In genomic region chr9:104993291-104993963, GRCh38 we compare ENCODE assay signal across 1 cellular context.
TF ChIP-seq lines count a peak whose summit lies in the region.

No MANE protein-coding gene starts in this region.

TF ChIP-seq in K562, 482 proteins besides CTCF, POLR2A, EP300 and RAD21 (continued from another document and continues in another):
- TF ChIP-seq NELFE (IDR thresholded peaks at IDR 0.05; ENCODE audit: insufficient read depth, insufficient read length): no peak
- peak; percentile 19; the same call in 1 of the 2 replicates for TF ChIP-seq TCF3 (CRISPR knock-in tag; IDR thresholded peaks at IDR 0.05)
- TF ChIP-seq ZNF316 (IDR thresholded peaks at IDR 0.05): peak; percentile 58
- TF ChIP-seq MITF (IDR thresholded peaks at IDR 0.05): peak; percentile 20; the same call in 1 of the 2 replicates
- TF ChIP-seq ZNF695 (CRISPR knock-in tag; IDR thresholded peaks at IDR 0.05): no peak
- TF ChIP-seq, protein P1, sequence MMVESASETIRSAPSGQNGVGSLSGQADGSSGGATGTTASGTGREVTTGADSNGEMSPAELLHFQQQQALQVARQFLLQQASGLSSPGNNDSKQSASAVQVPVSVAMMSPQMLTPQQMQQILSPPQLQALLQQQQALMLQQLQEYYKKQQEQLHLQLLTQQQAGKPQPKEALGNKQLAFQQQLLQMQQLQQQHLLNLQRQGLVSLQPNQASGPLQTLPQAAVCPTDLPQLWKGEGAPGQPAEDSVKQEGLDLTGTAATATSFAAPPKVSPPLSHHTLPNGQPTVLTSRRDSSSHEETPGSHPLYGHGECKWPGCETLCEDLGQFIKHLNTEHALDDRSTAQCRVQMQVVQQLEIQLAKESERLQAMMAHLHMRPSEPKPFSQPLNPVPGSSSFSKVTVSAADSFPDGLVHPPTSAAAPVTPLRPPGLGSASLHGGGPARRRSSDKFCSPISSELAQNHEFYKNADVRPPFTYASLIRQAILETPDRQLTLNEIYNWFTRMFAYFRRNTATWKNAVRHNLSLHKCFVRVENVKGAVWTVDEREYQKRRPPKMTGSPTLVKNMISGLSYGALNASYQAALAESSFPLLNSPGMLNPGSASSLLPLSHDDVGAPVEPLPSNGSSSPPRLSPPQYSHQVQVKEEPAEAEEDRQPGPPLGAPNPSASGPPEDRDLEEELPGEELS (CRISPR knock-in tag; IDR thresholded peaks at IDR 0.05; ENCODE audit: borderline replicate concordance): no peak
- no peak for TF ChIP-seq MYNN (IDR thresholded peaks at IDR 0.05)
- no peak for TF ChIP-seq MYNN (CRISPR knock-in tag; IDR thresholded peaks at IDR 0.05)
- no peak for TF ChIP-seq CHD4 (IDR thresholded peaks at IDR 0.05; ENCODE audit: insufficient read depth, insufficient replicate concordance, low read depth, low read length, poor library complexity, severe bottlenecking)
- TF ChIP-seq ZNF121 (CRISPR knock-in tag; conservative IDR thresholded peaks at IDR 0.05): no peak
- 0 out of 2 replicates have a peak, but pooled peaks have one; percentile 10 for TF ChIP-seq CREM (IDR thresholded peaks at IDR 0.05; ENCODE audit: low read depth)
- no peak for TF ChIP-seq TRIM24 (IDR thresholded peaks at IDR 0.05)
- TF ChIP-seq STAG1 (CRISPR knock-in tag; IDR thresholded peaks at IDR 0.05; ENCODE audit: borderline replicate concordance): no peak
- no peak for TF ChIP-seq CCAR2 (IDR thresholded peaks at IDR 0.05; ENCODE audit: low read depth, low read length)
- no peak for TF ChIP-seq ZBTB1 (CRISPR knock-in tag; IDR thresholded peaks at IDR 0.05; ENCODE audit: borderline replicate concordance, low read depth)
- no peak for TF ChIP-seq ZNF696 (CRISPR knock-in tag; conservative IDR thresholded peaks at IDR 0.05)
- TF ChIP-seq TEAD2 (tag; IDR thresholded peaks at IDR 0.05): peak; percentile 68; the same call in 1 of the 2 replicates
- no peak for TF ChIP-seq ELF4 (CRISPR knock-in tag; IDR thresholded peaks at IDR 0.05)
- no peak for TF ChIP-seq AFF1 (IDR thresholded peaks at IDR 0.05; ENCODE audit: low read depth in 1 of 2, partially characterized antibody in 2 of 2)
- TF ChIP-seq ZNF165 (CRISPR knock-in tag; IDR thresholded peaks at IDR 0.05; ENCODE audit: borderline replicate concordance): no peak
- no peak for TF ChIP-seq GTF3C2 (IDR thresholded peaks at IDR 0.05; ENCODE audit: borderline replicate concordance, extremely low read depth, insufficient read length)
- no peak for TF ChIP-seq SNRNP70 (optimal IDR thresholded peaks at IDR 0.05; ENCODE audit: low read depth, low read length)
- no peak for TF ChIP-seq SIN3A (IDR thresholded peaks at IDR 0.05; ENCODE audit: borderline replicate concordance in 2 of 2, control insufficient read depth in 1 of 2, low read depth in 2 of 2, low read length in 2 of 2)
- TF ChIP-seq NR2C2 (CRISPR knock-in tag; IDR thresholded peaks at IDR 0.05): no peak
- TF ChIP-seq NR2C2 (tag; IDR thresholded peaks at IDR 0.05): peak; percentile 26; the same call in 1 of the 2 replicates
- no peak for TF ChIP-seq FOXM1 (IDR thresholded peaks at IDR 0.05; ENCODE audit: low read depth)
- no peak for TF ChIP-seq FOXM1 (CRISPR knock-in tag; IDR thresholded peaks at IDR 0.05; ENCODE audit: low read depth)
- no peak for TF ChIP-seq MEF2D (tag; conservative IDR thresholded peaks at IDR 0.05; ENCODE audit: low read depth)
- no peak for TF ChIP-seq ZNF77 (CRISPR knock-in tag; IDR thresholded peaks at IDR 0.05)
- 0 out of 2 replicates have a peak, but pooled peaks have one; percentile 7 for TF ChIP-seq CBFA2T3 (IDR thresholded peaks at IDR 0.05)
- TF ChIP-seq, protein P2, sequence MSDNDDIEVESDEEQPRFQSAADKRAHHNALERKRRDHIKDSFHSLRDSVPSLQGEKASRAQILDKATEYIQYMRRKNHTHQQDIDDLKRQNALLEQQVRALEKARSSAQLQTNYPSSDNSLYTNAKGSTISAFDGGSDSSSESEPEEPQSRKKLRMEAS (CRISPR knock-in tag; IDR thresholded peaks at IDR 0.05): peak; percentile 43; the same call in 1 of the 2 replicates
- TF ChIP-seq USF1 (CRISPR knock-in tag; IDR thresholded peaks at IDR 0.05): 0 out of 2 replicates have a peak, but pooled peaks have one; percentile 27
- no peak for TF ChIP-seq JUND (IDR thresholded peaks at IDR 0.05; ENCODE audit: borderline replicate concordance, low read depth, low read length)
- TF ChIP-seq JUND (tag; IDR thresholded peaks at IDR 0.05; ENCODE audit: borderline replicate concordance, low read depth, low read length): peak; percentile 53; the same call in 1 of the 3 replicates
- no peak for TF ChIP-seq ZNF778 (CRISPR knock-in tag; IDR thresholded peaks at IDR 0.05)
- TF ChIP-seq KLF16 (IDR thresholded peaks at IDR 0.05): no peak
- TF ChIP-seq FOXK2 (conservative IDR thresholded peaks at IDR 0.05 in 1 of 2, IDR thresholded peaks at IDR 0.05 in 1 of 2; ENCODE audit: low read depth in 2 of 2): no peak
- TF ChIP-seq, protein P3, sequence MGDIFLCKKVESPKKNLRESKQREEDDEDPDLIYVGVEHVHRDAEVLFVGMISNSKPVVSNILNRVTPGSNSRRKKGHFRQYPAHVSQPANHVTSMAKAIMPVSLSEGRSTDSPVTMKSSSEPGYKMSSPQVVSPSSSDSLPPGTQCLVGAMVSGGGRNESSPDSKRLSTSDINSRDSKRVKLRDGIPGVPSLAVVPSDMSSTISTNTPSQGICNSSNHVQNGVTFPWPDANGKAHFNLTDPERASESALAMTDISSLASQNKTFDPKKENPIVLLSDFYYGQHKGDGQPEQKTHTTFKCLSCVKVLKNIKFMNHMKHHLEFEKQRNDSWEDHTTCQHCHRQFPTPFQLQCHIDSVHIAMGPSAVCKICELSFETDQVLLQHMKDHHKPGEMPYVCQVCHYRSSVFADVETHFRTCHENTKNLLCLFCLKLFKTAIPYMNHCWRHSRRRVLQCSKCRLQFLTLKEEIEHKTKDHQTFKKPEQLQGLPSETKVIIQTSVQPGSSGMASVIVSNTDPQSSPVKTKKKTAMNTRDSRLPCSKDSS (IDR thresholded peaks at IDR 0.05; ENCODE audit: low read depth, partially characterized antibody): no peak
- no peak for TF ChIP-seq CCNT2 (IDR thresholded peaks at IDR 0.05; ENCODE audit: borderline replicate concordance, extremely low read depth, insufficient read length, low read depth, low read length)
- TF ChIP-seq ZSCAN29 (IDR thresholded peaks at IDR 0.05): no peak
- no peak for TF ChIP-seq ZKSCAN3 (CRISPR knock-in tag; IDR thresholded peaks at IDR 0.05)
- TF ChIP-seq GABPB1 (CRISPR knock-in tag; IDR thresholded peaks at IDR 0.05): no peak
- no peak for TF ChIP-seq PHB2 (IDR thresholded peaks at IDR 0.05; ENCODE audit: low read depth)
- no peak for TF ChIP-seq ZNF511 (CRISPR knock-in tag; IDR thresholded peaks at IDR 0.05)
- TF ChIP-seq, protein P4, sequence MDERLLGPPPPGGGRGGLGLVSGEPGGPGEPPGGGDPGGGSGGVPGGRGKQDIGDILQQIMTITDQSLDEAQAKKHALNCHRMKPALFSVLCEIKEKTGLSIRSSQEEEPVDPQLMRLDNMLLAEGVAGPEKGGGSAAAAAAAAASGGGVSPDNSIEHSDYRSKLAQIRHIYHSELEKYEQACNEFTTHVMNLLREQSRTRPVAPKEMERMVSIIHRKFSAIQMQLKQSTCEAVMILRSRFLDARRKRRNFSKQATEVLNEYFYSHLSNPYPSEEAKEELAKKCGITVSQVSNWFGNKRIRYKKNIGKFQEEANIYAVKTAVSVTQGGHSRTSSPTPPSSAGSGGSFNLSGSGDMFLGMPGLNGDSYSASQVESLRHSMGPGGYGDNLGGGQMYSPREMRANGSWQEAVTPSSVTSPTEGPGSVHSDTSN (CRISPR knock-in tag; IDR thresholded peaks at IDR 0.05; ENCODE audit: low read depth): no peak
- TF ChIP-seq, protein P4 (tag; conservative IDR thresholded peaks at IDR 0.05; ENCODE audit: low read depth): no peak
- 0 out of 2 replicates have a peak, but pooled peaks have one; percentile 17 for TF ChIP-seq USF2 (CRISPR knock-in tag; IDR thresholded peaks at IDR 0.05)
- TF ChIP-seq, protein P5, sequence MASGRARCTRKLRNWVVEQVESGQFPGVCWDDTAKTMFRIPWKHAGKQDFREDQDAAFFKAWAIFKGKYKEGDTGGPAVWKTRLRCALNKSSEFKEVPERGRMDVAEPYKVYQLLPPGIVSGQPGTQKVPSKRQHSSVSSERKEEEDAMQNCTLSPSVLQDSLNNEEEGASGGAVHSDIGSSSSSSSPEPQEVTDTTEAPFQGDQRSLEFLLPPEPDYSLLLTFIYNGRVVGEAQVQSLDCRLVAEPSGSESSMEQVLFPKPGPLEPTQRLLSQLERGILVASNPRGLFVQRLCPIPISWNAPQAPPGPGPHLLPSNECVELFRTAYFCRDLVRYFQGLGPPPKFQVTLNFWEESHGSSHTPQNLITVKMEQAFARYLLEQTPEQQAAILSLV (tag; IDR thresholded peaks at IDR 0.05): no peak
